Comparison of ENCODE assay signal across 1 cellular context in genomic region chr4:185396724-185397402, GRCh38.
A peak's percentile ranks its signal among the peaks of the same experiment; 100 is the strongest.
TF ChIP-seq lines count a peak whose summit lies in the region.

A gene with protein sequence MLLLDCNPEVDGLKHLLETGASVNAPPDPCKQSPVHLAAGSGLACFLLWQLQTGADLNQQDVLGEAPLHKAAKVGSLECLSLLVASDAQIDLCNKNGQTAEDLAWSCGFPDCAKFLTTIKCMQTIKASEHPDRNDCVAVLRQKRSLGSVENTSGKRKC (plus strand): TSS chr4:185396841. CDS start chr4:185396924, 83 bp downstream.

TF ChIP-seq in HepG2, 621 proteins besides CTCF, POLR2A, EP300 and RAD21 (continued from another document and continues in another):
- TF ChIP-seq, protein P1, sequence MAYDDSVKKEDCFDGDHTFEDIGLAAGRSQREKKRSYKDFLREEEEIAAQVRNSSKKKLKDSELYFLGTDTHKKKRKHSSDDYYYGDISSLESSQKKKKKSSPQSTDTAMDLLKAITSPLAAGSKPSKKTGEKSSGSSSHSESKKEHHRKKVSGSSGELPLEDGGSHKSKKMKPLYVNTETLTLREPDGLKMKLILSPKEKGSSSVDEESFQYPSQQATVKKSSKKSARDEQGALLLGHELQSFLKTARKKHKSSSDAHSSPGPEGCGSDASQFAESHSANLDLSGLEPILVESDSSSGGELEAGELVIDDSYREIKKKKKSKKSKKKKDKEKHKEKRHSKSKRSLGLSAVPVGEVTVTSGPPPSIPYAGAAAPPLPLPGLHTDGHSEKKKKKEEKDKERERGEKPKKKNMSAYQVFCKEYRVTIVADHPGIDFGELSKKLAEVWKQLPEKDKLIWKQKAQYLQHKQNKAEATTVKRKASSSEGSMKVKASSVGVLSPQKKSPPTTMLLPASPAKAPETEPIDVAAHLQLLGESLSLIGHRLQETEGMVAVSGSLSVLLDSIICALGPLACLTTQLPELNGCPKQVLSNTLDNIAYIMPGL (CRISPR knock-in tag; IDR thresholded peaks at IDR 0.05; ENCODE audit: borderline replicate concordance in 1 of 2, low read depth in 1 of 2), result peak in 1 of 2 experiments; percentile 19; a peak in 2 of 4 replicates
- TF ChIP-seq, protein P2, sequence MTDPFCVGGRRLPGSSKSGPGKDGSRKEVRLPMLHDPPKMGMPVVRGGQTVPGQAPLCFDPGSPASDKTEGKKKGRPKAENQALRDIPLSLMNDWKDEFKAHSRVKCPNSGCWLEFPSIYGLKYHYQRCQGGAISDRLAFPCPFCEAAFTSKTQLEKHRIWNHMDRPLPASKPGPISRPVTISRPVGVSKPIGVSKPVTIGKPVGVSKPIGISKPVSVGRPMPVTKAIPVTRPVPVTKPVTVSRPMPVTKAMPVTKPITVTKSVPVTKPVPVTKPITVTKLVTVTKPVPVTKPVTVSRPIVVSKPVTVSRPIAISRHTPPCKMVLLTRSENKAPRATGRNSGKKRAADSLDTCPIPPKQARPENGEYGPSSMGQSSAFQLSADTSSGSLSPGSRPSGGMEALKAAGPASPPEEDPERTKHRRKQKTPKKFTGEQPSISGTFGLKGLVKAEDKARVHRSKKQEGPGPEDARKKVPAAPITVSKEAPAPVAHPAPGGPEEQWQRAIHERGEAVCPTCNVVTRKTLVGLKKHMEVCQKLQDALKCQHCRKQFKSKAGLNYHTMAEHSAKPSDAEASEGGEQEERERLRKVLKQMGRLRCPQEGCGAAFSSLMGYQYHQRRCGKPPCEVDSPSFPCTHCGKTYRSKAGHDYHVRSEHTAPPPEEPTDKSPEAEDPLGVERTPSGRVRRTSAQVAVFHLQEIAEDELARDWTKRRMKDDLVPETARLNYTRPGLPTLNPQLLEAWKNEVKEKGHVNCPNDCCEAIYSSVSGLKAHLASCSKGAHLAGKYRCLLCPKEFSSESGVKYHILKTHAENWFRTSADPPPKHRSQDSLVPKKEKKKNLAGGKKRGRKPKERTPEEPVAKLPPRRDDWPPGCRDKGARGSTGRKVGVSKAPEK (CRISPR knock-in tag; IDR thresholded peaks at IDR 0.05; ENCODE audit: borderline replicate concordance), result 0 out of 2 replicates have a peak, but pooled peaks have one; percentile 54
- peak; percentile 84; the same call in 1 of the 2 replicates for TF ChIP-seq ZNF33A (CRISPR knock-in tag; IDR thresholded peaks at IDR 0.05; ENCODE audit: borderline replicate concordance)
- no peak for TF ChIP-seq ZNF143 (CRISPR knock-in tag; IDR thresholded peaks at IDR 0.05)
- no peak for TF ChIP-seq FOSL2 (CRISPR knock-in tag; IDR thresholded peaks at IDR 0.05)
- no peak for TF ChIP-seq ZMAT5 (CRISPR knock-in tag; IDR thresholded peaks at IDR 0.05; ENCODE audit: borderline replicate concordance, low read depth)
- TF ChIP-seq ZNF577 (CRISPR knock-in tag; IDR thresholded peaks at IDR 0.05; ENCODE audit: borderline replicate concordance, low read depth), result no peak
- no peak for TF ChIP-seq ZNF329 (CRISPR knock-in tag; IDR thresholded peaks at IDR 0.05; ENCODE audit: low read depth)
- no peak for TF ChIP-seq REL (CRISPR knock-in tag; conservative IDR thresholded peaks at IDR 0.05)
- TF ChIP-seq ZNF567 (CRISPR knock-in tag; IDR thresholded peaks at IDR 0.05; ENCODE audit: borderline replicate concordance), result no peak
- peak; percentile 15 for TF ChIP-seq RBM22 (optimal IDR thresholded peaks at IDR 0.05; ENCODE audit: low read length)
- no peak for TF ChIP-seq CREB1 (IDR thresholded peaks at IDR 0.05)
- peak; percentile 39; the same call in 1 of the 2 replicates for TF ChIP-seq CREB1 (CRISPR knock-in tag; IDR thresholded peaks at IDR 0.05)
- 0 out of 2 replicates have a peak, but pooled peaks have one; percentile 41 for TF ChIP-seq ZNF20 (CRISPR knock-in tag; IDR thresholded peaks at IDR 0.05)
- TF ChIP-seq ZBTB39 (CRISPR knock-in tag; IDR thresholded peaks at IDR 0.05), result peak; percentile 83; the same call in 1 of the 2 replicates
- TF ChIP-seq, protein P3, sequence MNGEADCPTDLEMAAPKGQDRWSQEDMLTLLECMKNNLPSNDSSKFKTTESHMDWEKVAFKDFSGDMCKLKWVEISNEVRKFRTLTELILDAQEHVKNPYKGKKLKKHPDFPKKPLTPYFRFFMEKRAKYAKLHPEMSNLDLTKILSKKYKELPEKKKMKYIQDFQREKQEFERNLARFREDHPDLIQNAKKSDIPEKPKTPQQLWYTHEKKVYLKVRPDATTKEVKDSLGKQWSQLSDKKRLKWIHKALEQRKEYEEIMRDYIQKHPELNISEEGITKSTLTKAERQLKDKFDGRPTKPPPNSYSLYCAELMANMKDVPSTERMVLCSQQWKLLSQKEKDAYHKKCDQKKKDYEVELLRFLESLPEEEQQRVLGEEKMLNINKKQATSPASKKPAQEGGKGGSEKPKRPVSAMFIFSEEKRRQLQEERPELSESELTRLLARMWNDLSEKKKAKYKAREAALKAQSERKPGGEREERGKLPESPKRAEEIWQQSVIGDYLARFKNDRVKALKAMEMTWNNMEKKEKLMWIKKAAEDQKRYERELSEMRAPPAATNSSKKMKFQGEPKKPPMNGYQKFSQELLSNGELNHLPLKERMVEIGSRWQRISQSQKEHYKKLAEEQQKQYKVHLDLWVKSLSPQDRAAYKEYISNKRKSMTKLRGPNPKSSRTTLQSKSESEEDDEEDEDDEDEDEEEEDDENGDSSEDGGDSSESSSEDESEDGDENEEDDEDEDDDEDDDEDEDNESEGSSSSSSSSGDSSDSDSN (CRISPR knock-in tag; IDR thresholded peaks at IDR 0.05), result peak; percentile 72; the same call in 1 of the 2 replicates
- peak; percentile 67 for TF ChIP-seq HNRNPLL (IDR thresholded peaks at IDR 0.05; ENCODE audit: low read depth, low read length, poor library complexity, severe bottlenecking)
- TF ChIP-seq NR2F2 (IDR thresholded peaks at IDR 0.05; ENCODE audit: borderline replicate concordance, low read depth), result no peak
- peak; percentile 3; the same call in 1 of the 2 replicates for TF ChIP-seq ZNF331 (CRISPR knock-in tag; IDR thresholded peaks at IDR 0.05)
- TF ChIP-seq CAMTA2 (CRISPR knock-in tag; IDR thresholded peaks at IDR 0.05; ENCODE audit: borderline replicate concordance), result peak; percentile 60; the same call in 1 of the 2 replicates
- TF ChIP-seq ZNF724P (CRISPR knock-in tag; IDR thresholded peaks at IDR 0.05; ENCODE audit: borderline replicate concordance), result no peak
- TF ChIP-seq ZNF816 (CRISPR knock-in tag; IDR thresholded peaks at IDR 0.05; ENCODE audit: borderline replicate concordance), result peak; percentile 0; the same call in 1 of the 2 replicates
- TF ChIP-seq POLR2AphosphoS5 (IDR thresholded peaks at IDR 0.05; ENCODE audit: low read depth, low read length), result peak; percentile 95
- TF ChIP-seq HDAC1 (CRISPR knock-in tag; IDR thresholded peaks at IDR 0.05), result peak; percentile 57
- TF ChIP-seq, protein P4, sequence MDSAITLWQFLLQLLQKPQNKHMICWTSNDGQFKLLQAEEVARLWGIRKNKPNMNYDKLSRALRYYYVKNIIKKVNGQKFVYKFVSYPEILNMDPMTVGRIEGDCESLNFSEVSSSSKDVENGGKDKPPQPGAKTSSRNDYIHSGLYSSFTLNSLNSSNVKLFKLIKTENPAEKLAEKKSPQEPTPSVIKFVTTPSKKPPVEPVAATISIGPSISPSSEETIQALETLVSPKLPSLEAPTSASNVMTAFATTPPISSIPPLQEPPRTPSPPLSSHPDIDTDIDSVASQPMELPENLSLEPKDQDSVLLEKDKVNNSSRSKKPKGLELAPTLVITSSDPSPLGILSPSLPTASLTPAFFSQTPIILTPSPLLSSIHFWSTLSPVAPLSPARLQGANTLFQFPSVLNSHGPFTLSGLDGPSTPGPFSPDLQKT (CRISPR knock-in tag; IDR thresholded peaks at IDR 0.05; ENCODE audit: borderline replicate concordance), result no peak
- no peak for TF ChIP-seq FLYWCH1 (CRISPR knock-in tag; IDR thresholded peaks at IDR 0.05)
- peak; percentile 99 for TF ChIP-seq DRAP1 (CRISPR knock-in tag; IDR thresholded peaks at IDR 0.05)
- TF ChIP-seq ZNF850 (CRISPR knock-in tag; conservative IDR thresholded peaks at IDR 0.05), result peak; percentile 14; the same call in 1 of the 2 replicates
- TF ChIP-seq MEF2D (CRISPR knock-in tag; IDR thresholded peaks at IDR 0.05), result peak; percentile 17; the same call in 1 of the 2 replicates
- TF ChIP-seq ZNF687 (CRISPR knock-in tag; IDR thresholded peaks at IDR 0.05), result peak; percentile 78
- TF ChIP-seq GATA4 (IDR thresholded peaks at IDR 0.05; ENCODE audit: borderline replicate concordance, low read depth), result peak; percentile 76; the same call in 1 of the 2 replicates
- TF ChIP-seq, protein P5, sequence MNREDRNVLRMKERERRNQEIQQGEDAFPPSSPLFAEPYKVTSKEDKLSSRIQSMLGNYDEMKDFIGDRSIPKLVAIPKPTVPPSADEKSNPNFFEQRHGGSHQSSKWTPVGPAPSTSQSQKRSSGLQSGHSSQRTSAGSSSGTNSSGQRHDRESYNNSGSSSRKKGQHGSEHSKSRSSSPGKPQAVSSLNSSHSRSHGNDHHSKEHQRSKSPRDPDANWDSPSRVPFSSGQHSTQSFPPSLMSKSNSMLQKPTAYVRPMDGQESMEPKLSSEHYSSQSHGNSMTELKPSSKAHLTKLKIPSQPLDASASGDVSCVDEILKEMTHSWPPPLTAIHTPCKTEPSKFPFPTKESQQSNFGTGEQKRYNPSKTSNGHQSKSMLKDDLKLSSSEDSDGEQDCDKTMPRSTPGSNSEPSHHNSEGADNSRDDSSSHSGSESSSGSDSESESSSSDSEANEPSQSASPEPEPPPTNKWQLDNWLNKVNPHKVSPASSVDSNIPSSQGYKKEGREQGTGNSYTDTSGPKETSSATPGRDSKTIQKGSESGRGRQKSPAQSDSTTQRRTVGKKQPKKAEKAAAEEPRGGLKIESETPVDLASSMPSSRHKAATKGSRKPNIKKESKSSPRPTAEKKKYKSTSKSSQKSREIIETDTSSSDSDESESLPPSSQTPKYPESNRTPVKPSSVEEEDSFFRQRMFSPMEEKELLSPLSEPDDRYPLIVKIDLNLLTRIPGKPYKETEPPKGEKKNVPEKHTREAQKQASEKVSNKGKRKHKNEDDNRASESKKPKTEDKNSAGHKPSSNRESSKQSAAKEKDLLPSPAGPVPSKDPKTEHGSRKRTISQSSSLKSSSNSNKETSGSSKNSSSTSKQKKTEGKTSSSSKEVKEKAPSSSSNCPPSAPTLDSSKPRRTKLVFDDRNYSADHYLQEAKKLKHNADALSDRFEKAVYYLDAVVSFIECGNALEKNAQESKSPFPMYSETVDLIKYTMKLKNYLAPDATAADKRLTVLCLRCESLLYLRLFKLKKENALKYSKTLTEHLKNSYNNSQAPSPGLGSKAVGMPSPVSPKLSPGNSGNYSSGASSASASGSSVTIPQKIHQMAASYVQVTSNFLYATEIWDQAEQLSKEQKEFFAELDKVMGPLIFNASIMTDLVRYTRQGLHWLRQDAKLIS (CRISPR knock-in tag; IDR thresholded peaks at IDR 0.05), result 0 out of 2 replicates have a peak, but pooled peaks have one; percentile 31
- TF ChIP-seq, protein P6, sequence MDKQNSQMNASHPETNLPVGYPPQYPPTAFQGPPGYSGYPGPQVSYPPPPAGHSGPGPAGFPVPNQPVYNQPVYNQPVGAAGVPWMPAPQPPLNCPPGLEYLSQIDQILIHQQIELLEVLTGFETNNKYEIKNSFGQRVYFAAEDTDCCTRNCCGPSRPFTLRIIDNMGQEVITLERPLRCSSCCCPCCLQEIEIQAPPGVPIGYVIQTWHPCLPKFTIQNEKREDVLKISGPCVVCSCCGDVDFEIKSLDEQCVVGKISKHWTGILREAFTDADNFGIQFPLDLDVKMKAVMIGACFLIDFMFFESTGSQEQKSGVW (CRISPR knock-in tag; IDR thresholded peaks at IDR 0.05; ENCODE audit: borderline replicate concordance), result 0 out of 2 replicates have a peak, but pooled peaks have one; percentile 7
- no peak for TF ChIP-seq NR2F6 (IDR thresholded peaks at IDR 0.05)
- TF ChIP-seq NR2F6 (CRISPR knock-in tag; IDR thresholded peaks at IDR 0.05), result no peak
